ENCODE assay signal across 1 cellular context in genomic region chr1:6834366-6834765, GRCh38.
TF ChIP-seq lines count a peak whose summit lies in the region.

No MANE protein-coding gene starts in this region.

TF ChIP-seq in WTC11, 78 proteins besides CTCF, POLR2A, EP300 and RAD21 (continued from another document):
- TF ChIP-seq, protein P1, sequence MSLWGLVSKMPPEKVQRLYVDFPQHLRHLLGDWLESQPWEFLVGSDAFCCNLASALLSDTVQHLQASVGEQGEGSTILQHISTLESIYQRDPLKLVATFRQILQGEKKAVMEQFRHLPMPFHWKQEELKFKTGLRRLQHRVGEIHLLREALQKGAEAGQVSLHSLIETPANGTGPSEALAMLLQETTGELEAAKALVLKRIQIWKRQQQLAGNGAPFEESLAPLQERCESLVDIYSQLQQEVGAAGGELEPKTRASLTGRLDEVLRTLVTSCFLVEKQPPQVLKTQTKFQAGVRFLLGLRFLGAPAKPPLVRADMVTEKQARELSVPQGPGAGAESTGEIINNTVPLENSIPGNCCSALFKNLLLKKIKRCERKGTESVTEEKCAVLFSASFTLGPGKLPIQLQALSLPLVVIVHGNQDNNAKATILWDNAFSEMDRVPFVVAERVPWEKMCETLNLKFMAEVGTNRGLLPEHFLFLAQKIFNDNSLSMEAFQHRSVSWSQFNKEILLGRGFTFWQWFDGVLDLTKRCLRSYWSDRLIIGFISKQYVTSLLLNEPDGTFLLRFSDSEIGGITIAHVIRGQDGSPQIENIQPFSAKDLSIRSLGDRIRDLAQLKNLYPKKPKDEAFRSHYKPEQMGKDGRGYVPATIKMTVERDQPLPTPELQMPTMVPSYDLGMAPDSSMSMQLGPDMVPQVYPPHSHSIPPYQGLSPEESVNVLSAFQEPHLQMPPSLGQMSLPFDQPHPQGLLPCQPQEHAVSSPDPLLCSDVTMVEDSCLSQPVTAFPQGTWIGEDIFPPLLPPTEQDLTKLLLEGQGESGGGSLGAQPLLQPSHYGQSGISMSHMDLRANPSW (CRISPR knock-in tag; conservative IDR thresholded peaks at IDR 0.05; ENCODE audit: low read depth): no peak
- TF ChIP-seq, protein P2, sequence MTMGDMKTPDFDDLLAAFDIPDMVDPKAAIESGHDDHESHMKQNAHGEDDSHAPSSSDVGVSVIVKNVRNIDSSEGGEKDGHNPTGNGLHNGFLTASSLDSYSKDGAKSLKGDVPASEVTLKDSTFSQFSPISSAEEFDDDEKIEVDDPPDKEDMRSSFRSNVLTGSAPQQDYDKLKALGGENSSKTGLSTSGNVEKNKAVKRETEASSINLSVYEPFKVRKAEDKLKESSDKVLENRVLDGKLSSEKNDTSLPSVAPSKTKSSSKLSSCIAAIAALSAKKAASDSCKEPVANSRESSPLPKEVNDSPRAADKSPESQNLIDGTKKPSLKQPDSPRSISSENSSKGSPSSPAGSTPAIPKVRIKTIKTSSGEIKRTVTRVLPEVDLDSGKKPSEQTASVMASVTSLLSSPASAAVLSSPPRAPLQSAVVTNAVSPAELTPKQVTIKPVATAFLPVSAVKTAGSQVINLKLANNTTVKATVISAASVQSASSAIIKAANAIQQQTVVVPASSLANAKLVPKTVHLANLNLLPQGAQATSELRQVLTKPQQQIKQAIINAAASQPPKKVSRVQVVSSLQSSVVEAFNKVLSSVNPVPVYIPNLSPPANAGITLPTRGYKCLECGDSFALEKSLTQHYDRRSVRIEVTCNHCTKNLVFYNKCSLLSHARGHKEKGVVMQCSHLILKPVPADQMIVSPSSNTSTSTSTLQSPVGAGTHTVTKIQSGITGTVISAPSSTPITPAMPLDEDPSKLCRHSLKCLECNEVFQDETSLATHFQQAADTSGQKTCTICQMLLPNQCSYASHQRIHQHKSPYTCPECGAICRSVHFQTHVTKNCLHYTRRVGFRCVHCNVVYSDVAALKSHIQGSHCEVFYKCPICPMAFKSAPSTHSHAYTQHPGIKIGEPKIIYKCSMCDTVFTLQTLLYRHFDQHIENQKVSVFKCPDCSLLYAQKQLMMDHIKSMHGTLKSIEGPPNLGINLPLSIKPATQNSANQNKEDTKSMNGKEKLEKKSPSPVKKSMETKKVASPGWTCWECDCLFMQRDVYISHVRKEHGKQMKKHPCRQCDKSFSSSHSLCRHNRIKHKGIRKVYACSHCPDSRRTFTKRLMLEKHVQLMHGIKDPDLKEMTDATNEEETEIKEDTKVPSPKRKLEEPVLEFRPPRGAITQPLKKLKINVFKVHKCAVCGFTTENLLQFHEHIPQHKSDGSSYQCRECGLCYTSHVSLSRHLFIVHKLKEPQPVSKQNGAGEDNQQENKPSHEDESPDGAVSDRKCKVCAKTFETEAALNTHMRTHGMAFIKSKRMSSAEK (CRISPR knock-in tag; IDR thresholded peaks at IDR 0.05; ENCODE audit: borderline replicate concordance): no peak
- TF ChIP-seq AR (CRISPR knock-in tag; IDR thresholded peaks at IDR 0.05) (no peak), IRF2 (CRISPR knock-in tag; IDR thresholded peaks at IDR 0.05; ENCODE audit: borderline replicate concordance, low read depth) (no peak), OVOL2 (CRISPR knock-in tag; IDR thresholded peaks at IDR 0.05; ENCODE audit: borderline replicate concordance) (no peak), ESRRA (CRISPR knock-in tag; IDR thresholded peaks at IDR 0.05; ENCODE audit: borderline replicate concordance) (no peak), HMGA2 (CRISPR knock-in tag; IDR thresholded peaks at IDR 0.05) (no peak)
